Comparison of ENCODE assay signal across 8 cellular contexts in the genomic region with DNA sequence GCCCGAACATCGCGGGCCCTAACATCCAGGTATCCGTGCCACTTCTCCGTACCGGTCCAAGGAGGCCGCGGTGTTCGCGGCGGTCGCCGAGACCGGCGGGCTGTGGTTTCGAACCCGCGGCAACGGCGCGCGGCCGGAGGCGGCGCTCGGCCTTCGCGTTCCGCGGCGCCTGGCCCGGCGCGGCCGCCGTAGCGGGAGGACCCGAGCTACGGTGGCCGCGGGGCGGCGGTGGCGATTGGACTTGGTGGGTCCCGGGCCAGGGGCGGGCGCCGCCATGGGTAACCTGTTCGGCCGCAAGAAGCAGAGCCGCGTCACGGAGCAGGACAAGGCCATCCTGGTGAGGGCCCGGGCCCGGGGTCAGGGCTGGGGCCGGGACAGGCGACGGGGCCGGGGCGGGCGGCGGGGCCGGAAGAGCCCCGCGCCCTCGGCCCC. TPM values are rescaled to one million over a fixed set of nuclear protein-coding genes. Genes with fewer than 3 reads are reported as not detected.
A peak's percentile ranks its signal among the peaks of the same experiment; 100 is the strongest.
DNase-seq lines count a peak whose midpoint lies in the region; ATAC-seq and TF ChIP-seq lines count a peak whose summit lies in the region.

A gene (plus strand): TSS at position 197 of the 432 bp plus-strand sequence. CDS start 78 bp downstream, at position 275.

- no peak for TF ChIP-seq CTCF in HFF-Myc (IDR thresholded peaks at IDR 0.05; ENCODE audit: low read depth, low read length, missing control alignments)
- peak; percentile 39 for TF ChIP-seq CTCF in endothelial cell (IDR thresholded peaks at IDR 0.05; ENCODE audit: unreplicated experiment)

- peaks cover 6% of the 10 kb centered on the region for H3K4me1 ChIP-seq in mesodermal cell (ENCODE audit: control insufficient read depth, insufficient read depth, low read length, poor library complexity, severe bottlenecking)

- 1% methylated on average over 54 to 60 of the region's 66 CpGs for WGBS in mesodermal cell (ENCODE audit: insufficient coverage in 2 of 2), 2 experiments

- no peaks in the 10 kb centered on the region for H3K9me3 ChIP-seq in mesodermal cell (ENCODE audit: control insufficient read depth, low read length)

- peaks cover 18% of the 10 kb centered on the region for H3K36me3 ChIP-seq in mesodermal cell (ENCODE audit: control insufficient read depth, insufficient read depth, low read length)

- no peaks in the 10 kb centered on the region for H3K4me1 Mint-ChIP-seq in endothelial cell (ENCODE audit: unreplicated experiment)

- peaks cover 11% of the 10 kb centered on the region for H3K36me3 Mint-ChIP-seq in endothelial cell (ENCODE audit: low read depth, unreplicated experiment)

- no peaks in the 10 kb centered on the region for H3K9me3 Mint-ChIP-seq in endothelial cell (ENCODE audit: unreplicated experiment)

- no peak within 1 kb of the TSS for H3K27ac Mint-ChIP-seq in endothelial cell (ENCODE audit: unreplicated experiment)

- H3K27ac ChIP-seq in mesodermal cell (ENCODE audit: low read depth, low read length, severe bottlenecking) = no peak within 1 kb of the TSS

- peak; percentile 6 for DNase-seq in DMS79 (lab: John Stamatoyannopoulos, UW)
- DNase-seq in HFF-Myc (ENCODE audit: extremely low read depth, low read depth) = no peak
- peak; percentile 44 to 56 for DNase-seq in NOMO-1 (lab: John Stamatoyannopoulos, UW; ENCODE audit: unreplicated experiment in 2 of 2)
- peak; percentile 74 for DNase-seq in activated CD8-positive, alpha-beta memory T cell treated with anti-CD3 and anti-CD28 coated beads, Interleukin-2, amount 50 U/mL, for 4 hours
- DNase-seq in endothelial cell (ENCODE audit: low spot score) = peak; percentile 80
- peak; percentile 57 for DNase-seq in stimulated activated CD8-positive, alpha-beta memory T cell treated with anti-CD3 and anti-CD28 coated beads, Interleukin-15, amount 100 ng/mL, for 24 hours (ENCODE audit: low read depth)

- peak within 1 kb of the TSS; percentile 89 for H3K4me3 Mint-ChIP-seq in endothelial cell (ENCODE audit: unreplicated experiment)

- H3K27me3 Mint-ChIP-seq in endothelial cell (ENCODE audit: unreplicated experiment) = peaks cover 14% of the 10 kb centered on the region

- H3K4me3 ChIP-seq in HFF-Myc (replicated peaks; ENCODE audit: low read depth, low read length) = peak within 1 kb of the TSS; percentile 71
- peak within 1 kb of the TSS; percentile 72 for H3K4me3 ChIP-seq in mesodermal cell (ENCODE audit: extremely low read depth, insufficient read depth, low read length, poor library complexity, severe bottlenecking)

- ATAC-seq in HG03097 (IDR thresholded peaks at IDR 0.05; ENCODE audit: low FRiP score, unreplicated experiment) = no peak

RNA-seq across cellular contexts. Expression of the gene that starts here (rescaled TPM):
- 34.3 TPM for total RNA-seq in endothelial cell (ENCODE audit: unreplicated experiment)
- 17.0 TPM for polyA plus RNA-seq in mesodermal cell (2013, experiment 1 of 2)
- polyA plus RNA-seq in mesodermal cell (2013, experiment 2 of 2) = 16.6 TPM
